10 cellular contexts compared by ENCODE assay signal in the genomic region with DNA sequence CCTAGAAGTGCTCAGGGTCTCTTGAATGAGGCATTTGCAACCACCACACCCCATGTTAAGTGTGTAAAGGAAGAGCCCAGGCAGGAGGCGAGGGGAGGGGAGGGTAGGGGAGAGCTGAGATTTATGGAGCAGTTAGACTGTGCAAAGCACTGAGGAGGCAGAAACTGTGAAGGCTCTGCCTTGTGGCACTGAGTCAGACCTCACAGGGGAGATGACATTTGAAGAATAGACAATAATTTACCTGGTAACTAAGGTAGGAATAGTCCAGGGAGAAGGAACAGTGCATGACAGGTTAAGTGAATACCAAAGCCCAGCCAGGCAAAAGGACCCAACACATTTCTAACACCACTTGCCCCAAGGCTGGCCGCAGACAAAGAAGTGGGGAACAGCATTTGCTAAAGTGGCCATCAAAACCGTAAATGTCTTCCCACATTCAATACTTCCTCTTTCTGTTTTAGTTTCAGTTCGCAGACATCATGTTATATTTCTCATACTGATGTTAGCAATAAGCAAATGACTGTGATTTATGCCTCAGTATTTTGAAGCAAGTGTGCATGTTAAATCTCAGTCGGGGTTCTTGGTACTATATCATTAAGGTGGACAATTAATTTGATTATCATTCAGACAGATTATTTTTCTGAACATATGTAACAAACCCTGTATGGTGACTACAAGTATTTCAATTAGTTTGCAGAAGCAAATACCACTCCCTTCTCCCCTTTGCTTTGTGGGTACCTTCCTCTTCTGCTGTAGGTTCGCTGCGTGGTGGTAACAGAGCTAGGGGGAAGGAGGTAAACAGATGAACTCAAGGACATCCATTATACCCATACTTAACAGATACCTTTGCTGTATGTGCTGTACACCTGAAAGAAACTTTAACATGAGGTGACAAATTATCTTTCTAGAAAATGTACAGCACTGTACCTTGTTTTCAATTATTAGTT. TPM values are rescaled to one million over a fixed set of nuclear protein-coding genes. Genes with fewer than 3 reads are reported as not detected.
DNase-seq lines count a peak whose midpoint lies in the region; ATAC-seq and TF ChIP-seq lines count a peak whose summit lies in the region.
"Had no signal": no experiment of that assay in that cellular context is flagged by ENCODE, and none has a peak within 500 bp of the region (broad histone marks: within the 10 kb centered on the region; RNA-seq: fewer than 3 reads in every experiment).

No MANE protein-coding gene starts in this region.

- H3K36me3 Mint-ChIP-seq in activated B cell treated with CpG ODN at 0.5 μM for 24 hours (ENCODE audit: low read depth) (no peaks in the 10 kb centered on the region), endodermal cell (ENCODE audit: low read depth) (no peaks in the 10 kb centered on the region), nephron progenitor cell (ENCODE audit: low read depth) (no peaks in the 10 kb centered on the region)
- H3K36me3 Mint-ChIP-seq: brain had no signal

- H3K27ac ChIP-seq in caudate nucleus (ENCODE audit: low read depth, low read length) (no peak overlapping the region), endodermal cell (ENCODE audit: low read depth, low read length) (no peak overlapping the region)

- no peaks in the 10 kb centered on the region for H3K27me3 ChIP-seq in endodermal cell (ENCODE audit: control insufficient read depth, insufficient read depth, low read length, poor library complexity, severe bottlenecking)

- H3K9ac ChIP-seq in endodermal cell (ENCODE audit: extremely low read depth, low read length, poor library complexity, severe bottlenecking) = no peak overlapping the region

- H3K4me1 Mint-ChIP-seq in activated B cell treated with CpG ODN at 0.5 μM for 24 hours (peaks cover 14% of the 10 kb centered on the region), endodermal cell (no peaks in the 10 kb centered on the region), nephron progenitor cell (peaks cover 10% of the 10 kb centered on the region)
- H3K4me1 Mint-ChIP-seq: brain had no signal

- H3K4me1 ChIP-seq in endodermal cell (ENCODE audit: control insufficient read depth, insufficient read depth, low read length) = no peaks in the 10 kb centered on the region

- H3K27ac Mint-ChIP-seq in activated B cell treated with CpG ODN at 0.5 μM for 24 hours (peak overlapping the region; percentile 15), endodermal cell (no peak overlapping the region), nephron progenitor cell (no peak overlapping the region)
- H3K27ac Mint-ChIP-seq: brain had no signal

- H3K4me3 Mint-ChIP-seq in activated B cell treated with CpG ODN at 0.5 μM for 24 hours (peak overlapping the region; percentile 44), endodermal cell (no peak overlapping the region), nephron progenitor cell (no peak overlapping the region)
- H3K4me3 Mint-ChIP-seq: brain had no signal

- intact Hi-C loops in activated B cell treated with CpG ODN at 0.5 μM for 24 hours (cut with micrococcal nuclease) = no loop called here

- WGBS in endodermal cell (ENCODE audit: insufficient coverage in 1 of 2, insufficient read length in 1 of 2), 2 experiments = 85 to 100% methylated on average over 2 to 7 of the region's 7 CpGs

- no peak overlapping the region for H3K4me3 ChIP-seq in endodermal cell (ENCODE audit: low read length)

- H3K27me3 Mint-ChIP-seq in activated B cell treated with CpG ODN at 0.5 μM for 24 hours (no peaks in the 10 kb centered on the region), endodermal cell (ENCODE audit: insufficient read depth) (no peaks in the 10 kb centered on the region), nephron progenitor cell (ENCODE audit: low read depth, poor library complexity) (peaks cover 4% of the 10 kb centered on the region)
- H3K27me3 Mint-ChIP-seq: brain had no signal

- no peak for DNase-seq in activated B cell treated with CpG ODN at 0.5 μM for 24 hours
- DNase-seq in caudate nucleus (lab: John Stamatoyannopoulos, UW) = no peak
- no peak for DNase-seq in endodermal cell
- no peak for DNase-seq in NCI-H345 (lab: John Stamatoyannopoulos, UW)
- no peak for DNase-seq in nephron progenitor cell
- DNase-seq: NCI-H1092 treated with DMSO at 0.1 percent for 48 hours had no signal

- no peak for TF ChIP-seq CTCF in activated B cell treated with CpG ODN at 0.5 μM for 24 hours (IDR thresholded peaks at IDR 0.05)
- TF ChIP-seq CTCF in endodermal cell (conservative IDR thresholded peaks at IDR 0.05) = no peak
- no peak for TF ChIP-seq CTCF in nephron progenitor cell (IDR thresholded peaks at IDR 0.05)

- no peaks in the 10 kb centered on the region for H3K9me3 ChIP-seq in endodermal cell (ENCODE audit: control insufficient read depth, low read length)

- H3K9me3 Mint-ChIP-seq in activated B cell treated with CpG ODN at 0.5 μM for 24 hours (no peaks in the 10 kb centered on the region), endodermal cell (no peaks in the 10 kb centered on the region), nephron progenitor cell (peaks cover 3% of the 10 kb centered on the region)

- POLR2A ChIA-PET in activated B cell treated with CpG ODN at 0.5 μM for 24 hours (lab: Charles Lee) = interaction anchor here (0.5 kb wide), 1 partner anchor 1488 kb away, joined by 13 read pairs; no protein-coding TSS in a partner anchor

- CTCF ChIA-PET in activated B cell treated with CpG ODN at 0.5 μM for 24 hours (lab: Charles Lee) = no interaction called here

- peak; percentile 99 for ATAC-seq in GM18502 (IDR thresholded peaks at IDR 0.05; ENCODE audit: poor library complexity, unreplicated experiment)
- peak; percentile 98 for ATAC-seq in GM21526 (IDR thresholded peaks at IDR 0.05; ENCODE audit: low FRiP score, unreplicated experiment)
- peak; percentile 93 for ATAC-seq in HG03354 (IDR thresholded peaks at IDR 0.05; ENCODE audit: poor library complexity, severe bottlenecking, unreplicated experiment)
- peak; percentile 50 for ATAC-seq in activated B cell treated with CpG ODN at 0.5 μM for 24 hours (ENCODE audit: low read depth)

- H3K36me3 ChIP-seq in endodermal cell (ENCODE audit: control insufficient read depth, insufficient read depth, low read length) = no peaks in the 10 kb centered on the region

RNA-seq across cellular contexts. Expression of gene CDH20, which starts 27.5 kb away (rescaled TPM):
- total RNA-seq in activated B cell treated with CpG ODN at 0.5 μM for 24 hours (0.07 TPM in 1 of 2 replicates, not detected in the other), endodermal cell (under 1 TPM; 0.11 to 0.75 TPM)
- 19.6 TPM for polyA plus RNA-seq in endodermal cell (2013, experiment 1 of 2)
- polyA plus RNA-seq in endodermal cell (2013, experiment 2 of 2) = 25.0 TPM
